ENCODE assay signal across 18 cellular contexts in genomic region chr5:178193251-178193809, GRCh38. TPM values are rescaled to one million over a fixed set of nuclear protein-coding genes. Genes with fewer than 3 reads are reported as not detected.
DNase-seq lines count a peak whose midpoint lies in the region; ATAC-seq and TF ChIP-seq lines count a peak whose summit lies in the region.
"Had no signal": no experiment of that assay in that cellular context is flagged by ENCODE, and none has a peak within 500 bp of the region (broad histone marks: within the 10 kb centered on the region; RNA-seq: fewer than 3 reads in every experiment).

No MANE protein-coding gene starts in this region.

- H3K9me3 ChIP-seq in neural progenitor cell (ENCODE audit: low read depth): no peaks in the 10 kb centered on the region

- peaks cover 17% of the 10 kb centered on the region for H3F3A ChIP-seq in neural progenitor cell (ENCODE audit: low read depth)

- no peak for TF ChIP-seq POLR2A in NB4 (IDR thresholded peaks at IDR 0.05; ENCODE audit: extremely low read depth, insufficient read length)

- peak overlapping the region; percentile 25 for H3K4me3 Mint-ChIP-seq in activated naive CD8-positive, alpha-beta T cell treated with anti-CD3 and anti-CD28 coated beads, Interleukin-2, amount 10 ng/mL, durations not matched to agents 7 days and 5 days
- no peak overlapping the region for H3K4me3 Mint-ChIP-seq in activated naive CD8-positive, alpha-beta T cell treated with anti-CD3 and anti-CD28 coated beads, Interleukin-2, amount 50 U/mL, for 24 hours
- H3K4me3 Mint-ChIP-seq in dendritic cell treated with granulocyte-macrophage colony-stimulating factor and Interleukin-4, amounts not matched to agents 40 ng/mL and 50 ng/mL, for 4 days: no peak overlapping the region
- peak overlapping the region; percentile 38 for H3K4me3 Mint-ChIP-seq in neural progenitor cell
- H3K4me3 Mint-ChIP-seq: GM23338 had no signal

- no peak overlapping the region for H3K9ac ChIP-seq in neural progenitor cell

- POLR2A ChIA-PET in activated naive CD8-positive, alpha-beta T cell treated with anti-CD3 and anti-CD28 coated beads, Interleukin-2, amount 10 ng/mL, durations not matched to agents 7 days and 5 days (lab: Charles Lee): interaction anchor here (0.7 to 1.4 kb wide), 2 partner anchors 11 kb away, joined by 3 to 9 read pairs; partner anchors contain the start of gene HNRNPAB

- no peak overlapping the region for H2AFZ ChIP-seq in neural progenitor cell (replicated peaks)
- H2AFZ ChIP-seq: GM23338 had no signal

- DNase-seq in activated naive CD8-positive, alpha-beta T cell treated with anti-CD3 and anti-CD28 coated beads, Interleukin-2, amount 10 ng/mL, durations not matched to agents 7 days and 5 days: no peak
- DNase-seq in activated naive CD8-positive, alpha-beta T cell treated with anti-CD3 and anti-CD28 coated beads, Interleukin-2, amount 50 U/mL, for 24 hours: no peak
- peak; percentile 26 for DNase-seq in NB4 (ENCODE audit: low read depth)
- DNase-seq in neural progenitor cell (ENCODE audit: low spot score): no peak
- DNase-seq in NCI-H774 (lab: John Stamatoyannopoulos, UW): no peak
- DNase-seq in RPMI8226: no peak
- DNase-seq: DMS 273 treated with DMSO at 0.1 percent for 48 hours; MG63; NCI-H1105; NCI-H187 treated with DMSO at 0.1 percent for 48 hours; NCI-H2171 treated with DMSO at 0.1 percent for 48 hours; NK-92 treated with Interleukin-12 subunit alpha and Interleukin-12 subunit beta, amount 100 ng/mL, for 24 hours; OCI-M1 had no signal

- no peaks in the 10 kb centered on the region for H3K79me2 ChIP-seq in neural progenitor cell (ENCODE audit: low read depth)

- ATAC-seq in activated naive CD8-positive, alpha-beta T cell treated with anti-CD3 and anti-CD28 coated beads, Interleukin-2, amount 10 ng/mL, durations not matched to agents 7 days and 5 days (ENCODE audit: low read depth): no peak
- no peak for ATAC-seq in activated naive CD8-positive, alpha-beta T cell treated with anti-CD3 and anti-CD28 coated beads, Interleukin-2, amount 50 U/mL, for 24 hours
- no peak for ATAC-seq in GM18519 (IDR thresholded peaks at IDR 0.05; ENCODE audit: low FRiP score, unreplicated experiment)

- peaks cover 4% of the 10 kb centered on the region for H3K36me3 Mint-ChIP-seq in activated naive CD8-positive, alpha-beta T cell treated with anti-CD3 and anti-CD28 coated beads, Interleukin-2, amount 10 ng/mL, durations not matched to agents 7 days and 5 days
- no peaks in the 10 kb centered on the region for H3K36me3 Mint-ChIP-seq in activated naive CD8-positive, alpha-beta T cell treated with anti-CD3 and anti-CD28 coated beads, Interleukin-2, amount 50 U/mL, for 24 hours (ENCODE audit: low read depth)
- H3K36me3 Mint-ChIP-seq in dendritic cell treated with granulocyte-macrophage colony-stimulating factor and Interleukin-4, amounts not matched to agents 40 ng/mL and 50 ng/mL, for 4 days (ENCODE audit: low read depth): no peaks in the 10 kb centered on the region
- no peaks in the 10 kb centered on the region for H3K36me3 Mint-ChIP-seq in neural progenitor cell

- no peak overlapping the region for H3K27ac ChIP-seq in neural progenitor cell
- H3K27ac ChIP-seq: SK-N-MC had no signal

- H4K20me1 ChIP-seq in neural progenitor cell (ENCODE audit: low read depth): no peaks in the 10 kb centered on the region

- TF ChIP-seq CTCF in NB4 (IDR thresholded peaks at IDR 0.05; ENCODE audit: low read depth, low read length): no peak
- TF ChIP-seq CTCF in neural progenitor cell (IDR thresholded peaks at IDR 0.05): no peak

- H3K27me3 Mint-ChIP-seq in activated naive CD8-positive, alpha-beta T cell treated with anti-CD3 and anti-CD28 coated beads, Interleukin-2, amount 10 ng/mL, durations not matched to agents 7 days and 5 days: peaks cover 30% of the 10 kb centered on the region
- H3K27me3 Mint-ChIP-seq in activated naive CD8-positive, alpha-beta T cell treated with anti-CD3 and anti-CD28 coated beads, Interleukin-2, amount 50 U/mL, for 24 hours: peaks cover 19% of the 10 kb centered on the region
- H3K27me3 Mint-ChIP-seq in dendritic cell treated with granulocyte-macrophage colony-stimulating factor and Interleukin-4, amounts not matched to agents 40 ng/mL and 50 ng/mL, for 4 days: peaks cover 19% of the 10 kb centered on the region
- H3K27me3 Mint-ChIP-seq in neural progenitor cell (ENCODE audit: insufficient read depth, low read depth): peaks cover 10% of the 10 kb centered on the region

- H3K4me3 ChIP-seq in NB4 (ENCODE audit: low read depth, low read length) (no peak overlapping the region), neural progenitor cell (no peak overlapping the region)
- H3K4me3 ChIP-seq: GM23338, MG63, SK-N-MC had no signal

- H3K9me3 Mint-ChIP-seq in activated naive CD8-positive, alpha-beta T cell treated with anti-CD3 and anti-CD28 coated beads, Interleukin-2, amount 10 ng/mL, durations not matched to agents 7 days and 5 days: no peaks in the 10 kb centered on the region
- H3K9me3 Mint-ChIP-seq in activated naive CD8-positive, alpha-beta T cell treated with anti-CD3 and anti-CD28 coated beads, Interleukin-2, amount 50 U/mL, for 24 hours: no peaks in the 10 kb centered on the region
- no peaks in the 10 kb centered on the region for H3K9me3 Mint-ChIP-seq in dendritic cell treated with granulocyte-macrophage colony-stimulating factor and Interleukin-4, amounts not matched to agents 40 ng/mL and 50 ng/mL, for 4 days
- peaks cover 11% of the 10 kb centered on the region for H3K9me3 Mint-ChIP-seq in neural progenitor cell

- H3K4me2 ChIP-seq in neural progenitor cell: no peak overlapping the region
- H3K4me2 ChIP-seq: GM23338 had no signal

- H3K36me3 ChIP-seq in neural progenitor cell: no peaks in the 10 kb centered on the region
- H3K36me3 ChIP-seq: MG63 had no signal

- peak overlapping the region; percentile 22 for H3K27ac Mint-ChIP-seq in activated naive CD8-positive, alpha-beta T cell treated with anti-CD3 and anti-CD28 coated beads, Interleukin-2, amount 10 ng/mL, durations not matched to agents 7 days and 5 days
- no peak overlapping the region for H3K27ac Mint-ChIP-seq in activated naive CD8-positive, alpha-beta T cell treated with anti-CD3 and anti-CD28 coated beads, Interleukin-2, amount 50 U/mL, for 24 hours
- peak overlapping the region; percentile 24 for H3K27ac Mint-ChIP-seq in dendritic cell treated with granulocyte-macrophage colony-stimulating factor and Interleukin-4, amounts not matched to agents 40 ng/mL and 50 ng/mL, for 4 days
- peak overlapping the region; percentile 67 for H3K27ac Mint-ChIP-seq in neural progenitor cell
- H3K27ac Mint-ChIP-seq: GM23338 had no signal

- peaks cover 16% of the 10 kb centered on the region for H3K4me1 Mint-ChIP-seq in activated naive CD8-positive, alpha-beta T cell treated with anti-CD3 and anti-CD28 coated beads, Interleukin-2, amount 10 ng/mL, durations not matched to agents 7 days and 5 days
- peaks cover 13% of the 10 kb centered on the region for H3K4me1 Mint-ChIP-seq in activated naive CD8-positive, alpha-beta T cell treated with anti-CD3 and anti-CD28 coated beads, Interleukin-2, amount 50 U/mL, for 24 hours
- peaks cover 20% of the 10 kb centered on the region for H3K4me1 Mint-ChIP-seq in dendritic cell treated with granulocyte-macrophage colony-stimulating factor and Interleukin-4, amounts not matched to agents 40 ng/mL and 50 ng/mL, for 4 days (ENCODE audit: low read depth)
- peaks cover 29% of the 10 kb centered on the region for H3K4me1 Mint-ChIP-seq in neural progenitor cell

- peaks cover 14% of the 10 kb centered on the region for H3K4me1 ChIP-seq in neural progenitor cell

- H3K27me3 ChIP-seq in neural progenitor cell: no peaks in the 10 kb centered on the region

- intact Hi-C loops in dendritic cell treated with granulocyte-macrophage colony-stimulating factor and Interleukin-4, amounts not matched to agents 40 ng/mL and 50 ng/mL, for 4 days (cut with micrococcal nuclease): no loop called here

RNA-seq across cellular contexts. Expression of gene GMCL2, which starts 6.2 kb away (rescaled TPM):
- not detected for total RNA-seq in activated naive CD8-positive, alpha-beta T cell treated with anti-CD3 and anti-CD28 coated beads, Interleukin-2, amount 10 ng/mL, durations not matched to agents 7 days and 5 days
- total RNA-seq in neural progenitor cell (ENCODE audit: low replicate concordance): not detected in 2 replicates
- total RNA-seq: NCI-H460 had no signal

RNA-seq across cellular contexts. Expression of gene HNRNPAB, which starts 11.0 kb away (rescaled TPM):
- total RNA-seq in activated naive CD8-positive, alpha-beta T cell treated with anti-CD3 and anti-CD28 coated beads, Interleukin-2, amount 10 ng/mL, durations not matched to agents 7 days and 5 days: 100 to 1,000 TPM; 183 to 198 TPM
- 186 and 195 TPM in 2 replicates for total RNA-seq in neural progenitor cell (ENCODE audit: low replicate concordance)

RNA-seq across cellular contexts. Expression of gene PHYKPL, which starts 39.3 kb away (rescaled TPM):
- 100 to 1,000 TPM; 158 to 165 TPM for total RNA-seq in activated naive CD8-positive, alpha-beta T cell treated with anti-CD3 and anti-CD28 coated beads, Interleukin-2, amount 10 ng/mL, durations not matched to agents 7 days and 5 days
- total RNA-seq in neural progenitor cell (ENCODE audit: low replicate concordance): 20.5 and 25.9 TPM in 2 replicates

RNA-seq across cellular contexts. Expression of gene NHP2, which starts 39.6 kb away (rescaled TPM):
- 100 to 1,000 TPM; 113 to 124 TPM for total RNA-seq in activated naive CD8-positive, alpha-beta T cell treated with anti-CD3 and anti-CD28 coated beads, Interleukin-2, amount 10 ng/mL, durations not matched to agents 7 days and 5 days
- total RNA-seq in neural progenitor cell (ENCODE audit: low replicate concordance): 357 and 380 TPM in 2 replicates

Comparison
In these comparisons a context has a peak if more than half of its experiments do, and no peak if none do; other contexts are left out.
1. H3K4me3 Mint-ChIP-seq: peak in activated naive CD8-positive, alpha-beta T cell treated with anti-CD3 and anti-CD28 coated beads, Interleukin-2, amount 10 ng/mL, durations not matched to agents 7 days and 5 days (single experiment) and neural progenitor cell (single experiment); none in activated naive CD8-positive, alpha-beta T cell treated with anti-CD3 and anti-CD28 coated beads, Interleukin-2, amount 50 U/mL, for 24 hours (single experiment) and dendritic cell treated with granulocyte-macrophage colony-stimulating factor and Interleukin-4, amounts not matched to agents 40 ng/mL and 50 ng/mL, for 4 days (single experiment).